17 cellular contexts compared by ENCODE assay signal in genomic region chr3:49518016-49518415, GRCh38. TPM values are rescaled to one million over a fixed set of nuclear protein-coding genes. Genes with fewer than 3 reads are reported as not detected.
DNase-seq lines count a peak whose midpoint lies in the region; ATAC-seq lines count a peak whose summit lies in the region.
"Had no signal": no experiment of that assay in that cellular context is flagged by ENCODE, and none has a peak within 500 bp of the region (broad histone marks: within the 10 kb centered on the region; RNA-seq: fewer than 3 reads in every experiment).

No MANE protein-coding gene starts in this region.

- H3K4me1 Mint-ChIP-seq in T-helper 17 cell (peaks cover 16% of the 10 kb centered on the region), memory B cell (peaks cover 30% of the 10 kb centered on the region)

- H4K12ac ChIP-seq in trophoblast cell (ENCODE audit: low read depth, low read length) = no peak overlapping the region

- H3K36me3 ChIP-seq in trophoblast cell (ENCODE audit: control insufficient read depth in 1 of 2, insufficient read depth in 2 of 2, low read length in 2 of 2) = peaks cover 43 to 57% of the 10 kb centered on the region in 2 experiments
- H3K36me3 ChIP-seq: BE2C had no signal

- WGBS in trophoblast cell (ENCODE audit: extremely low coverage, insufficient coverage, insufficient read length) = no CpG with 5 or more reads among the region's 3 CpGs

- H2BK5ac ChIP-seq in trophoblast cell (ENCODE audit: low read depth, low read length, poor library complexity) = no peak overlapping the region

- peaks cover 7% of the 10 kb centered on the region for H3K79me1 ChIP-seq in trophoblast cell (ENCODE audit: low read length)

- no peak overlapping the region for H3K18ac ChIP-seq in trophoblast cell (ENCODE audit: low read length)

- ATAC-seq in T-helper 17 cell (no peak), memory B cell (ENCODE audit: low read depth) (no peak), HG02884 (IDR thresholded peaks at IDR 0.05; ENCODE audit: unreplicated experiment) (no peak)
- ATAC-seq: GM23338, HCT116 had no signal

- H3K14ac ChIP-seq in trophoblast cell (ENCODE audit: low read length) = no peak overlapping the region

- H3K4me2 ChIP-seq in trophoblast cell (ENCODE audit: low read length) = no peak overlapping the region
- H3K4me2 ChIP-seq: GM23338 had no signal

- H3K9ac ChIP-seq in trophoblast cell (ENCODE audit: low read length) = no peak overlapping the region

- no peak overlapping the region for H2AFZ ChIP-seq in trophoblast cell (ENCODE audit: insufficient read depth, low read length, poor library complexity)
- H2AFZ ChIP-seq: GM23338 had no signal

- H2AK5ac ChIP-seq in trophoblast cell (ENCODE audit: low read length) = no peak overlapping the region

- no peaks in the 10 kb centered on the region for H3K9me3 Mint-ChIP-seq in memory B cell
- H3K9me3 Mint-ChIP-seq: CD4-positive, alpha-beta T cell; GM23338; HFFc6 had no signal

- no peaks in the 10 kb centered on the region for H3K27me3 ChIP-seq in trophoblast cell (ENCODE audit: insufficient read depth, low read length)
- H3K27me3 ChIP-seq: BE2C had no signal

- H3K79me2 ChIP-seq in trophoblast cell (ENCODE audit: control insufficient read depth, insufficient read depth, low read length, poor library complexity) = peaks cover 5% of the 10 kb centered on the region

- H3K9me3 ChIP-seq in T-helper 17 cell (ENCODE audit: control insufficient read depth, low read length, poor library complexity, severe bottlenecking) (no peaks in the 10 kb centered on the region), trophoblast cell (ENCODE audit: insufficient read depth, low read depth, low read length) (no peaks in the 10 kb centered on the region)
- H3K9me3 ChIP-seq: BE2C, Caco-2 had no signal

- no peak overlapping the region for H4K8ac ChIP-seq in trophoblast cell (ENCODE audit: low read depth, low read length)

- H3K4me1 ChIP-seq in trophoblast cell (ENCODE audit: control insufficient read depth in 1 of 2, insufficient read depth in 2 of 2, low read length in 2 of 2) = peaks cover 3 to 11% of the 10 kb centered on the region in 2 experiments
- H3K4me1 ChIP-seq: BE2C had no signal

- no peak overlapping the region for H3K27ac ChIP-seq in trophoblast cell (ENCODE audit: low read depth, low read length)

- DNase-seq in T-helper 17 cell (no peak), memory B cell (ENCODE audit: low spot score in 2 of 2) (no peak), trophoblast cell (peak; percentile 71 to 92), DMS 273 treated with DMSO at 0.1 percent for 48 hours (lab: John Stamatoyannopoulos, UW) (no peak), globus pallidus (ENCODE audit: low spot score) (no peak)
- DNase-seq: ACHN; BE2C; C1 segment of cervical spinal cord; Caco-2; CD4-positive, alpha-beta T cell; DMS153; DMS79; GDM1; HFFc6 had no signal

- H3K27ac Mint-ChIP-seq in T-helper 17 cell (peak overlapping the region; percentile 71), memory B cell (peak overlapping the region; percentile 51)
- H3K27ac Mint-ChIP-seq: CD4-positive, alpha-beta T cell; GM23338; HFFc6 had no signal

- H3K4ac ChIP-seq in trophoblast cell (ENCODE audit: low read depth, low read length) = no peak overlapping the region

- H3K27me3 Mint-ChIP-seq in T-helper 17 cell (no peaks in the 10 kb centered on the region), memory B cell (no peaks in the 10 kb centered on the region)
- H3K27me3 Mint-ChIP-seq: CD4-positive, alpha-beta T cell had no signal

- no peak overlapping the region for H3K4me3 Mint-ChIP-seq in T-helper 17 cell
- no peak overlapping the region for H3K4me3 Mint-ChIP-seq in memory B cell
- H3K4me3 Mint-ChIP-seq: CD4-positive, alpha-beta T cell; GM23338; HFFc6 had no signal

- no peak overlapping the region for H4K91ac ChIP-seq in trophoblast cell (ENCODE audit: low read depth, low read length)

- no peak overlapping the region for H3K4me3 ChIP-seq in trophoblast cell (ENCODE audit: low read depth, low read length)
- H3K4me3 ChIP-seq: GM23338 had no signal

- peaks cover 8% of the 10 kb centered on the region for H3K36me3 Mint-ChIP-seq in T-helper 17 cell (ENCODE audit: low read depth)
- H3K36me3 Mint-ChIP-seq in memory B cell = peaks cover 25% of the 10 kb centered on the region

- no peak overlapping the region for H2BK12ac ChIP-seq in trophoblast cell (ENCODE audit: low read length)

- H2BK120ac ChIP-seq in trophoblast cell (ENCODE audit: insufficient read depth, low read length, poor library complexity) = no peak overlapping the region

- H3K23ac ChIP-seq in trophoblast cell (ENCODE audit: low read length) = peak overlapping the region; percentile 17

RNA-seq across cellular contexts. Expression of gene BSN, which starts 36.3 kb away (rescaled TPM):
- total RNA-seq in T-helper 17 cell = under 1 TPM; 0.12 to 0.29 TPM
- polyA plus RNA-seq in trophoblast cell (2013) = 0.29 and 0.34 TPM in 2 replicates

RNA-seq across cellular contexts. Expression of gene DAG1, which starts 47.9 kb away (rescaled TPM):
- total RNA-seq in T-helper 17 cell = 10 to 100 TPM; 18.0 to 18.9 TPM
- 255 and 272 TPM in 2 replicates for polyA plus RNA-seq in trophoblast cell (2013)

Comparison
In these comparisons a context has a peak if more than half of its experiments do, and no peak if none do; other contexts are left out.
1. DNase-seq: peak in trophoblast cell (2 of 2); none in T-helper 17 cell (0 of 3), memory B cell (0 of 2), DMS 273 treated with DMSO at 0.1 percent for 48 hours (single experiment) and globus pallidus (single experiment).